In genomic region chr9:132498811-132499210, GRCh38 we compare ENCODE assay signal across 23 cellular contexts.
A peak's percentile ranks its signal among the peaks of the same experiment; 100 is the strongest.
DNase-seq lines count a peak whose midpoint lies in the region; ATAC-seq lines count a peak whose summit lies in the region.
"Had no signal": no experiment of that assay in that cellular context is flagged by ENCODE, and none has a peak within 500 bp of the region (broad histone marks: within the 10 kb centered on the region; RNA-seq: fewer than 3 reads in every experiment).

No MANE protein-coding gene starts in this region.

- H3K4me2 ChIP-seq in neuronal stem cell (ENCODE audit: insufficient read depth, low read length, poor library complexity, severe bottlenecking), result no peak overlapping the region
- H3K4me2 ChIP-seq: PC-9 had no signal

- H3K14ac ChIP-seq in neuronal stem cell (ENCODE audit: low read length), result peak overlapping the region; percentile 66

- peak; percentile 53 for DNase-seq in EL
- peak; percentile 15 for DNase-seq in M059J (ENCODE audit: low read depth)
- peak; percentile 45 for DNase-seq in hepatic stellate cell (ENCODE audit: low spot score)
- DNase-seq in neuronal stem cell (ENCODE audit: low spot score), result no peak
- DNase-seq in activated naive CD4-positive, alpha-beta T cell treated with anti-CD3 and anti-CD28 coated beads, Interleukin-2, amount 50 U/mL, for 16 hours, result no peak
- DNase-seq in NCI-H345 (lab: John Stamatoyannopoulos, UW), result no peak
- DNase-seq: activated CD4-positive, alpha-beta memory T cell treated with anti-CD3 and anti-CD28 coated beads, Interleukin-2, amount 10 ng/mL, durations not matched to agents 7 days and 5 days; activated CD4-positive, CD25-positive, alpha-beta regulatory T cell treated with anti-CD3 and anti-CD28 coated beads, Interleukin-2, amount 50 U/mL, for 72 hours; body of pancreas; effector memory CD4-positive, alpha-beta T cell; foreskin keratinocyte; NCI-H1048; NCI-H187 treated with DMSO at 0.1 percent for 48 hours; NCI-H446 treated with DMSO at 0.1 percent for 48 hours; NK-92 treated with Interleukin-12 subunit alpha and Interleukin-12 subunit beta, amount 100 ng/mL, for 24 hours; PC-9; right lobe of liver; SHP77 treated with DMSO at 0.1 percent for 48 hours; T-cell had no signal

- no peaks in the 10 kb centered on the region for H3K36me3 ChIP-seq in neuronal stem cell (replicated peaks in 1 of 2; ENCODE audit: control insufficient read depth in 2 of 2, insufficient read depth in 2 of 2, low read length in 2 of 2)
- H3K36me3 ChIP-seq: right lobe of liver had no signal

- peak overlapping the region; percentile 84 for H2BK120ac ChIP-seq in neuronal stem cell (ENCODE audit: low read depth, low read length)

- H2AFZ ChIP-seq in neuronal stem cell (ENCODE audit: low read length), result peak overlapping the region; percentile 79
- H2AFZ ChIP-seq: PC-9 had no signal

- no peak overlapping the region for H3K27ac ChIP-seq in neuronal stem cell (replicated peaks; ENCODE audit: low read length)
- H3K27ac ChIP-seq: body of pancreas, foreskin keratinocyte, HL-60, PC-9, right lobe of liver had no signal

- ATAC-seq in GM21723 (IDR thresholded peaks at IDR 0.05; ENCODE audit: unreplicated experiment) (no peak), GM19324 (IDR thresholded peaks at IDR 0.05; ENCODE audit: low FRiP score, unreplicated experiment) (no peak)
- ATAC-seq: body of pancreas; foreskin keratinocyte; natural killer cell treated with Interleukin-12 subunit alpha and Interleukin-12 subunit beta and Interleukin-15 and Interleukin-18, amount 100 ng/mL, for 72 hours; T-cell had no signal

- H4K8ac ChIP-seq in neuronal stem cell (ENCODE audit: low read depth, low read length), result no peak overlapping the region

- H2BK5ac ChIP-seq in neuronal stem cell (ENCODE audit: low read length), result peak overlapping the region; percentile 0

- peak overlapping the region; percentile 79 for H2AK5ac ChIP-seq in neuronal stem cell (ENCODE audit: low read depth, low read length)

- no peak overlapping the region for H3K9ac ChIP-seq in neuronal stem cell (ENCODE audit: low read depth, low read length, poor library complexity)

- H3K4ac ChIP-seq in neuronal stem cell (ENCODE audit: low read length), result no peak overlapping the region

- no CpG with 5 or more reads among the region's 11 CpGs for WGBS in neuronal stem cell (ENCODE audit: extremely low coverage in 2 of 2, insufficient read length in 2 of 2, insufficient replicate concordance in 1 of 2), 2 donors

- H2BK15ac ChIP-seq in neuronal stem cell (ENCODE audit: low read length), result peak overlapping the region; percentile 88

- no peak overlapping the region for H3K23ac ChIP-seq in neuronal stem cell (ENCODE audit: low read depth, low read length, poor library complexity)

- H2BK12ac ChIP-seq in neuronal stem cell (ENCODE audit: low read length), result peak overlapping the region; percentile 86

- peak overlapping the region; percentile 94 for H3K18ac ChIP-seq in neuronal stem cell (ENCODE audit: low read length)

- peaks cover 10 to 11% of the 10 kb centered on the region in 2 donors for H3K4me1 ChIP-seq in neuronal stem cell (ENCODE audit: control insufficient read depth in 2 of 2, insufficient read depth in 1 of 2, low read depth in 1 of 2, low read length in 2 of 2)
- H3K4me1 ChIP-seq: body of pancreas, foreskin keratinocyte, right lobe of liver had no signal

- no peaks in the 10 kb centered on the region for H3K79me1 ChIP-seq in neuronal stem cell (ENCODE audit: low read depth, low read length)

- H3K27me3 ChIP-seq in neuronal stem cell (ENCODE audit: control insufficient read depth in 3 of 3, insufficient read depth in 3 of 3, low read depth in 1 of 3, low read length in 3 of 3), result peaks cover 0 to 31% (median 0%) of the 10 kb centered on the region in 3 experiments
- H3K27me3 ChIP-seq: right lobe of liver had no signal

- H3K4me3 ChIP-seq in neuronal stem cell (ENCODE audit: low read length in 2 of 2), result no peak overlapping the region
- H3K4me3 ChIP-seq: body of pancreas, PC-9, right lobe of liver had no signal

- H4K91ac ChIP-seq in neuronal stem cell (ENCODE audit: low read depth, low read length, poor library complexity), result no peak overlapping the region

- H3K9me3 ChIP-seq in neuronal stem cell (replicated peaks in 1 of 2; ENCODE audit: control insufficient read depth in 2 of 2, insufficient read depth in 1 of 2, low read depth in 1 of 2, low read length in 2 of 2), result peaks cover 5 to 6% of the 10 kb centered on the region in 2 donors
- H3K9me3 ChIP-seq: body of pancreas, right lobe of liver had no signal

Comparison
In these comparisons a context has a peak if more than half of its experiments do, and no peak if none do; other contexts are left out.
1. DNase-seq: peak in EL (single experiment), M059J (single experiment) and hepatic stellate cell (single experiment); none in neuronal stem cell (single experiment), activated naive CD4-positive, alpha-beta T cell treated with anti-CD3 and anti-CD28 coated beads, Interleukin-2, amount 50 U/mL, for 16 hours (single experiment) and NCI-H345 (single experiment).